In the genomic region with DNA sequence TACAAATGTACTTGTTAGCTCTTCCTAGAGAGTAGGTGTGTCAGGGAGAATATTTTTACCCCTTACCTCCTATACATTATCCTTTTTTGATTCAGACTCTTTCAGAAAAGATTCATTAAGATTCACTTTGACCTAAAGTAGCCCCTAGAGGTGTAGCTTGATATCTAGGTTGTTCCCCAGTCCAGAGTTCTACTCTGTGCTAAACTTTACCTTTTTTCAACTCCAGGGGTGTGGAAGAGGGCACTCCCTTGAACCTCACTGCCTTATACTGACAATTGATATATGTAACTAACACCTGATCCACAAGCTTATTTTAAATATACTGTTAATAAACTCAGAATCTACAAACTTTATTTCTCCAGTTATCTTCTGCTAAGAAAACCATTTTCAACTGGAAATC, we compare ENCODE assay signal across 22 cellular contexts.
"Had no signal": no experiment of that assay in that cellular context is flagged by ENCODE, and none has a peak within 500 bp of the region (broad histone marks: within the 10 kb centered on the region; RNA-seq: fewer than 3 reads in every experiment).

No MANE protein-coding gene starts in this region.

- FAIRE-seq: HTR-8/SVneo, RCC 7860 had no signal

- H3K27ac ChIP-seq: HL-60 had no signal

- H3K9me3 ChIP-seq: MG63, SK-N-SH had no signal

- DNase-seq: KBM-7, MG63, NCI-H1092, NCI-H1105 treated with DMSO at 0.1 percent for 48 hours, NCI-H1436, NCI-H187, NCI-H2029, NCI-H2081 treated with DMSO at 0.1 percent for 48 hours, NCI-H2171, NCI-H226, NCI-H446, NCI-H510A, NCI-H524 treated with DMSO at 0.1 percent for 48 hours, NCI-H69, NCI-H774, Right ventricle myocardium superior, RPMI8226, SIG-M5, SK-N-SH had no signal

- H3K4me3 ChIP-seq: MG63 had no signal

- H3K27me3 ChIP-seq: MG63 had no signal
